In the genomic region with DNA sequence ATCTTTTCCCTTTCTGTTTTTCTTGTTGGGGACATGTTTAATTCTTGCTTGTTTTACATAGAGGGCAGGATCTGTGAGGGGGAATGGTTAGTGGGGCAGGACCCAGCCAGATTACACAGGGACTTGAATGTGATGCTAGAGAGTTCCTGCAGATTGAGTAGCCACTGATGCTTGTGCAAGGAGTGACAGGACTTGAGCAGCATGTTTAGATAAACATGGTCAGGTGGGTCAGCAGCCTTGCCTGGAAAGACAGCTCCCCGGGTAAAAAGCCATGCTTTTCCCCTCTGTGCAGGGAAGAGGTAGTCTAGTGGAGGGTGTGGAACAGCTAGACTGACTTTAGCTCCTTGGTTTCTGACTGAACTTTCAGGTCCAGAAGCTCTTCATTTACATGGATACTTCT, we compare ENCODE assay signal across 17 cellular contexts.
DNase-seq lines count a peak whose midpoint lies in the region; ATAC-seq and TF ChIP-seq lines count a peak whose summit lies in the region.
"Had no signal": no experiment of that assay in that cellular context is flagged by ENCODE, and none has a peak within 500 bp of the region (broad histone marks: within the 10 kb centered on the region; RNA-seq: fewer than 3 reads in every experiment).

No MANE protein-coding gene starts in this region.

- H3K4me1 ChIP-seq in right lobe of liver (peaks cover 0 to 71% (median 24%) of the 10 kb centered on the region in 4 donors), osteoblast (ENCODE audit: insufficient read depth, low read length) (no peaks in the 10 kb centered on the region), smooth muscle cell (ENCODE audit: low read depth) (no peaks in the 10 kb centered on the region), transverse colon (peaks cover 0 to 6% (median 0%) of the 10 kb centered on the region in 4 donors)
- H3K4me1 ChIP-seq: BE2C, BLaER1 had no signal

- H3K9me3 Mint-ChIP-seq in CD14-positive monocyte, result peaks cover 0 to 2% (median 0%) of the 10 kb centered on the region in 7 donors
- H3K9me3 Mint-ChIP-seq: CD4-positive, alpha-beta T cell; CD8-positive, alpha-beta T cell had no signal

- H3K4me3 ChIP-seq in right lobe of liver (no peak overlapping the region), osteoblast (ENCODE audit: insufficient read depth, low read length) (no peak overlapping the region), smooth muscle cell (no peak overlapping the region), transverse colon (no peak overlapping the region)
- H3K4me3 ChIP-seq: BLaER1 had no signal

- H3K27ac Mint-ChIP-seq in CD14-positive monocyte, result no peak overlapping the region
- H3K27ac Mint-ChIP-seq: CD4-positive, alpha-beta T cell; CD8-positive, alpha-beta T cell had no signal

- no peaks in the 10 kb centered on the region for H3K4me1 Mint-ChIP-seq in CD14-positive monocyte

- in situ Hi-C loops in transverse colon (cut with MboI; ENCODE audit: low pct_ligation_motif_present in 1 of 4, low pct_unique_long_range_greater_than_20kb in 1 of 4, low sequenced_read_pairs in 3 of 4), result no loop called here

- H3K4me2 ChIP-seq in osteoblast (ENCODE audit: insufficient read depth, low read length) (no peak overlapping the region), smooth muscle cell (no peak overlapping the region)
- H3K4me2 ChIP-seq: BLaER1 had no signal

- H3K79me2 ChIP-seq in osteoblast (ENCODE audit: insufficient read depth, low read length) (no peaks in the 10 kb centered on the region), smooth muscle cell (ENCODE audit: low read depth) (no peaks in the 10 kb centered on the region)

- H3K4me3 Mint-ChIP-seq in CD14-positive monocyte, result no peak overlapping the region
- H3K4me3 Mint-ChIP-seq: CD4-positive, alpha-beta T cell; CD8-positive, alpha-beta T cell had no signal

- TF ChIP-seq CTCF in right lobe of liver (IDR thresholded peaks at IDR 0.05) (no peak), osteoblast (IDR thresholded peaks at IDR 0.05; ENCODE audit: extremely low read depth, low read depth, low read length) (no peak), smooth muscle cell (IDR thresholded peaks at IDR 0.05; ENCODE audit: borderline replicate concordance, insufficient read depth, poor library complexity, severe bottlenecking) (no peak), transverse colon (IDR thresholded peaks at IDR 0.05) (no peak), CD14-positive monocyte (IDR thresholded peaks at IDR 0.05) (no peak)

- H3K36me3 Mint-ChIP-seq in CD14-positive monocyte, result peaks cover 7 to 9% of the 10 kb centered on the region in 2 donors

- H3K9me3 ChIP-seq in right lobe of liver, result no peaks in the 10 kb centered on the region
- no peaks in the 10 kb centered on the region for H3K9me3 ChIP-seq in osteoblast (ENCODE audit: low read depth, low read length)
- H3K9me3 ChIP-seq in smooth muscle cell (replicated peaks; ENCODE audit: low read depth), result no peaks in the 10 kb centered on the region
- no peaks in the 10 kb centered on the region for H3K9me3 ChIP-seq in transverse colon
- H3K9me3 ChIP-seq: BE2C had no signal

- H3K27me3 Mint-ChIP-seq in CD14-positive monocyte (ENCODE audit: low read depth in 3 of 3), result peaks cover 0 to 1% (median 0%) of the 10 kb centered on the region in 3 donors
- H3K27me3 Mint-ChIP-seq: CD4-positive, alpha-beta T cell had no signal

- 22% methylated on average over 1 of the region's 1 CpG for WGBS in right lobe of liver (ENCODE audit: insufficient coverage, low coverage, low lambda C conversion rate, missing lambda C conversion rate)
- 87% methylated on average over 1 of the region's 1 CpG for WGBS in smooth muscle cell (ENCODE audit: low lambda C conversion rate)
- WGBS in transverse colon (ENCODE audit: low coverage in 1 of 2), 2 donors, result 87% methylated on average over 1 of the region's 1 CpG; no CpG with 5 or more reads in 1 of the 2 donors

- no peaks in the 10 kb centered on the region for H4K20me1 ChIP-seq in osteoblast (ENCODE audit: insufficient read depth, low read length)
- no peaks in the 10 kb centered on the region for H4K20me1 ChIP-seq in smooth muscle cell (ENCODE audit: low read depth)
- H4K20me1 ChIP-seq: BLaER1 had no signal

- TF ChIP-seq EP300 in transverse colon (IDR thresholded peaks at IDR 0.05; ENCODE audit: low read depth), result no peak

- H2AFZ ChIP-seq in osteoblast (ENCODE audit: low read length) (no peak overlapping the region), smooth muscle cell (ENCODE audit: low read depth) (no peak overlapping the region)

- intact Hi-C loops in right lobe of liver (cut with DNase I), result no loop called here
- intact Hi-C loops in transverse colon (cut with DNase I; ENCODE audit: low total_unique reads), result no loop called here
- intact Hi-C loops in CD14-positive monocyte (cut with micrococcal nuclease), result no loop called here

- no peaks in the 10 kb centered on the region for H3K36me3 ChIP-seq in right lobe of liver
- H3K36me3 ChIP-seq in osteoblast (ENCODE audit: insufficient read depth, low read length), result no peaks in the 10 kb centered on the region
- H3K36me3 ChIP-seq in smooth muscle cell (ENCODE audit: low read depth), result no peaks in the 10 kb centered on the region
- H3K36me3 ChIP-seq in transverse colon, result no peaks in the 10 kb centered on the region
- H3K36me3 ChIP-seq: BE2C had no signal

- no peak for ATAC-seq in right lobe of liver
- ATAC-seq: CD8-positive, alpha-beta T cell had no signal

- H3K9ac ChIP-seq in smooth muscle cell (ENCODE audit: low read depth), result no peak overlapping the region
- H3K9ac ChIP-seq: BLaER1 had no signal

- H3K27ac ChIP-seq in right lobe of liver (peak overlapping the region; percentile 12 to 97 (median 96)), osteoblast (ENCODE audit: low read depth, low read length) (no peak overlapping the region), smooth muscle cell (ENCODE audit: low read depth) (peak overlapping the region; percentile 3), transverse colon (no peak overlapping the region)
- H3K27ac ChIP-seq: BLaER1 had no signal

- DNase-seq in right lobe of liver (no peak), osteoblast (ENCODE audit: insufficient read length, low spot score, missing footprints) (peak; percentile 23), smooth muscle cell (lab: John Stamatoyannopoulos, UW; ENCODE audit: unreplicated experiment) (no peak), transverse colon (no peak), CD14-positive monocyte (ENCODE audit: low spot score) (no peak), NCI-H510A treated with DMSO at 0.1 percent for 48 hours (lab: John Stamatoyannopoulos, UW) (no peak)
- DNase-seq: 8988T; ACHN; BE2C; C1 segment of cervical spinal cord; Caco-2; Calu3; CD4-positive, alpha-beta T cell; CD8-positive, alpha-beta T cell; DMS79 treated with DMSO at 0.1 percent for 48 hours; GF-D8 had no signal

- TF ChIP-seq POLR2A in right lobe of liver (IDR thresholded peaks at IDR 0.05) (no peak), transverse colon (IDR thresholded peaks at IDR 0.05) (no peak)

- H3K27me3 ChIP-seq in right lobe of liver (no peaks in the 10 kb centered on the region), osteoblast (ENCODE audit: insufficient read depth, low read length) (no peaks in the 10 kb centered on the region), smooth muscle cell (ENCODE audit: low read depth) (no peaks in the 10 kb centered on the region), transverse colon (no peaks in the 10 kb centered on the region)
- H3K27me3 ChIP-seq: BE2C, BLaER1 had no signal

- H3F3A ChIP-seq in smooth muscle cell (ENCODE audit: low read depth), result no peaks in the 10 kb centered on the region

Comparison
In these comparisons a context has a peak if more than half of its experiments do, and no peak if none do; other contexts are left out.
1. H3K27ac ChIP-seq: peak in right lobe of liver (3 of 3) and smooth muscle cell (single experiment); none in osteoblast (single experiment) and transverse colon (0 of 4).